Comparison of ENCODE assay signal across 29 cellular contexts in the genomic region with DNA sequence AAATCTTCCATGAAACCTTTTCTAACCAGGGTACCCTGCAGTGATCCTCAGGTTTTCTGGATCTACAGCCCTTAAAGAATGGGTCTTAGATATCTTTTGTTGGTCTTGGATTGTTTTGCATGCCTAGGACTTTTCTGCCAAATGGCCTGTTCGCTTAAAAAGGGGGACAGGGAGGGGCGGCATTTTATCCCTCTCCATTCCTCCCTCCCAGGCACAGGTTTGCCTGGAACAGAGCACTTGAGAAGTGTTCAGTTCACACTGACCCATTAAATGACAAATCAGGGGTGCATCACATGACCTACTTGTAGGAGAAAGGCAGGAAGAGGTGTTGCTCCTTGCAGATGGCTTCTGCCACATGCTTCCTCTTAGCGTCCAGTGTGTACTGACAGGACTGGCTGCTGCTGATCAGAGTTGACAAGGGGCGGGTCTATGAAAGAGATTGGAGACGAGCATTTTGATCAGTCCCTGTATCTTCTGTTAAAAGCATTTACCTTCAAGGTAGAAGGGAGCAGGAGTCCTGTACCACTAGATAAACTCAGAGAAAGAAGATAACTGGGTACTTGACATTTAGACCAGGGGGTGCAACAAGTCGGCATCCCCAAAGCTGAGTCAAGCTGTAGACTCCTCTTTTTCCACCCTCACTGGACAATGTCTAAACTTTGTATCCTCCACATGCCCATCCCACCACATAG. TPM values are rescaled to one million over a fixed set of nuclear protein-coding genes. Genes with fewer than 3 reads are reported as not detected.
"Had no signal": no experiment of that assay in that cellular context is flagged by ENCODE, and none has a peak within 500 bp of the region (broad histone marks: within the 10 kb centered on the region; RNA-seq: fewer than 3 reads in every experiment).

No MANE protein-coding gene starts in this region.

- H3K4me2 ChIP-seq: hepatocyte had no signal

- H3K27ac ChIP-seq: dorsolateral prefrontal cortex, esophagus muscularis mucosa, foreskin keratinocyte, gastroesophageal sphincter, heart left ventricle, hepatocyte, left lung, lower lobe of right lung had no signal

- H3K79me2 ChIP-seq: hepatocyte had no signal

- H3K36me3 ChIP-seq: gastroesophageal sphincter, left lung, lower lobe of right lung had no signal

- H2AFZ ChIP-seq: hepatocyte had no signal

- ATAC-seq: foreskin keratinocyte; gastroesophageal sphincter; heart left ventricle; left cardiac atrium; left lung; left ventricle myocardium superior; lower lobe of right lung; mucosa of descending colon; naive thymus-derived CD8-positive, alpha-beta T cell had no signal

- H3K36me3 Mint-ChIP-seq: immature natural killer cell; mesothelial cell of epicardium; naive B cell; naive thymus-derived CD8-positive, alpha-beta T cell had no signal

- H3K4me3 Mint-ChIP-seq: immature natural killer cell; mesothelial cell of epicardium; naive B cell; naive thymus-derived CD8-positive, alpha-beta T cell had no signal

- H3K4me1 Mint-ChIP-seq: immature natural killer cell; mesothelial cell of epicardium; naive B cell; naive thymus-derived CD8-positive, alpha-beta T cell had no signal

- H3K9me3 ChIP-seq: esophagus muscularis mucosa, gastroesophageal sphincter, heart left ventricle, left lung, lower lobe of right lung, mucosa of descending colon had no signal

- H3K4me3 ChIP-seq: dorsolateral prefrontal cortex, esophagus muscularis mucosa, gastroesophageal sphincter, heart left ventricle, hepatocyte, left lung, lower lobe of right lung, mucosa of descending colon had no signal

- DNase-seq: cortex of kidney; dermis blood vessel endothelial cell; dorsolateral prefrontal cortex; effector CD4-positive, alpha-beta T cell; effector memory CD4-positive, alpha-beta T cell; foreskin keratinocyte; heart left ventricle; hypothalamus; immature natural killer cell; left cardiac atrium; left lung; left ventricle myocardium superior; lower lobe of right lung; mesenchymal stem cell; mucosa of descending colon; naive B cell; naive thymus-derived CD8-positive, alpha-beta T cell had no signal

- FAIRE-seq: colon, endothelial cell of umbilical vein, frontal cortex, keratinocyte had no signal

- H3K4me1 ChIP-seq: foreskin keratinocyte, left lung had no signal

- H3K9me3 Mint-ChIP-seq: immature natural killer cell had no signal

- H3K27me3 ChIP-seq: esophagus muscularis mucosa, foreskin keratinocyte, gastroesophageal sphincter, heart left ventricle, hepatocyte, left lung had no signal

- H3K27ac Mint-ChIP-seq: immature natural killer cell; mesothelial cell of epicardium; naive thymus-derived CD8-positive, alpha-beta T cell had no signal

RNA-seq across cellular contexts. Expression of a gene that starts 8.4 kb away (rescaled TPM):
- total RNA-seq: epithelial cell of proximal tubule; foreskin keratinocyte; kidney epithelial cell; myocyte; naive thymus-derived CD8-positive, alpha-beta T cell had no signal
- polyA plus RNA-seq: fibroblast of lung; foreskin keratinocyte; immature natural killer cell; naive thymus-derived CD8-positive, alpha-beta T cell had no signal
